ENCODE assay signal across 23 cellular contexts in the genomic region with DNA sequence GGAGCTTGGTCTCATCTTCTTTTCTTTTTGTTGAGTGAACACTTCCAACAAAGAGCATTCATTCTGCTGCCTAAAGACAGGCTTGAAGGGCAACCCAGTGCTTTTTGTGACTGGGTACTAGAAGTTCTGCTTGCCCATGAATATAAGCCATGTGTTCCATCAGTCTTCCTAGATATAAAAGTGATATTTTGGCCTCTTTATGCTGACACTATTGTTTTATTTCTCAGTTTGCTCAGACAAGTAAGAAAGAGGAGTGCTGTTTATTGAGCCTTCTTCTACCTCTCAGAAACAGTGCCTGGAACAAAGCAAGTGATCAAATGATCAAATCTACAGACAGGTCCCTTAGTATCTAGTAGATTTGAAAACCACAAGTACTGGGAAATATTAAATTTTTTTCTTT. TPM values are rescaled to one million over a fixed set of nuclear protein-coding genes. Genes with fewer than 3 reads are reported as not detected.
DNase-seq lines count a peak whose midpoint lies in the region; ATAC-seq and TF ChIP-seq lines count a peak whose summit lies in the region.
"Had no signal": no experiment of that assay in that cellular context is flagged by ENCODE, and none has a peak within 500 bp of the region (broad histone marks: within the 10 kb centered on the region; RNA-seq: fewer than 3 reads in every experiment).

No MANE protein-coding gene starts in this region.

- H3K9ac ChIP-seq in IMR-90 (ENCODE audit: low read depth, low read length) (no peak overlapping the region), neural progenitor cell (no peak overlapping the region)
- H3K9ac ChIP-seq: BLaER1 had no signal

- H2BK5ac ChIP-seq in IMR-90 (ENCODE audit: low read depth, low read length, poor library complexity, severe bottlenecking), result no peak overlapping the region

- H3K4ac ChIP-seq in IMR-90 (ENCODE audit: low read depth, low read length), result no peak overlapping the region

- H3K79me2 ChIP-seq in neural progenitor cell (ENCODE audit: low read depth), result peaks cover 5% of the 10 kb centered on the region

- no peaks in the 10 kb centered on the region for H3K27me3 ChIP-seq in CD4-positive, alpha-beta T cell (ENCODE audit: control insufficient read depth, insufficient read depth, low read length)
- H3K27me3 ChIP-seq in IMR-90 (ENCODE audit: control insufficient read depth, insufficient read depth, low read length) (peaks cover 25% of the 10 kb centered on the region), neural progenitor cell (peaks cover 21% of the 10 kb centered on the region)
- H3K27me3 ChIP-seq: BLaER1 had no signal

- peaks cover 10% of the 10 kb centered on the region for H3F3A ChIP-seq in neural progenitor cell (ENCODE audit: low read depth)

- no peak overlapping the region for H3K23ac ChIP-seq in IMR-90 (ENCODE audit: low read depth, low read length)

- no peak overlapping the region for H2BK120ac ChIP-seq in IMR-90 (ENCODE audit: low read depth, low read length)

- dilution Hi-C loops in IMR-90 (cut with HindIII; ENCODE audit: low sequenced_read_pairs, unreplicated experiment), result no loop called here

- H4K91ac ChIP-seq in IMR-90 (ENCODE audit: insufficient read depth, low read depth, low read length), result no peak overlapping the region

- H3K14ac ChIP-seq in IMR-90 (replicated peaks; ENCODE audit: low read depth, low read length), result no peak overlapping the region

- no peaks in the 10 kb centered on the region for H3K9me3 Mint-ChIP-seq in CD4-positive, alpha-beta T cell
- no peaks in the 10 kb centered on the region for H3K9me3 Mint-ChIP-seq in neural progenitor cell
- H3K9me3 Mint-ChIP-seq: CD14-positive monocyte; CD8-positive, alpha-beta T cell had no signal

- CTCF ChIA-PET in CD4-positive, alpha-beta T cell (lab: Charles Lee), result interaction anchor here (1.0 kb wide), 1 partner anchor 26 kb away, joined by 3 read pairs; no protein-coding TSS in a partner anchor
- CTCF ChIA-PET in IMR-90 (lab: Yijun Ruan, JAX), result no interaction called here

- H3K4me1 Mint-ChIP-seq in CD4-positive, alpha-beta T cell (ENCODE audit: low read depth), result peaks cover 25% of the 10 kb centered on the region
- peaks cover 8% of the 10 kb centered on the region for H3K4me1 Mint-ChIP-seq in neural progenitor cell

- no peak overlapping the region for H2BK15ac ChIP-seq in IMR-90 (ENCODE audit: low read depth, low read length)

- H3K4me1 ChIP-seq in IMR-90 (ENCODE audit: control insufficient read depth, insufficient read depth, low read length) (peaks cover 2% of the 10 kb centered on the region; the same call in 1 of the 2 replicates), neural progenitor cell (peaks cover 5% of the 10 kb centered on the region)
- H3K4me1 ChIP-seq: BE2C, Caco-2 had no signal

- H3K56ac ChIP-seq in IMR-90 (ENCODE audit: extremely low read depth, insufficient read depth, low read length), result no peak overlapping the region

- no peaks in the 10 kb centered on the region for H3K9me3 ChIP-seq in CD4-positive, alpha-beta T cell (ENCODE audit: control insufficient read depth, low read length)
- H3K9me3 ChIP-seq in IMR-90 (ENCODE audit: control insufficient read depth, insufficient read depth, low read length) (no peaks in the 10 kb centered on the region), neural progenitor cell (ENCODE audit: low read depth) (no peaks in the 10 kb centered on the region)
- H3K9me3 ChIP-seq: BE2C, BLaER1, Caco-2 had no signal

- in situ Hi-C loops in IMR-90 (cut with MboI; ENCODE audit: low sequenced_read_pairs), result no loop called here

- no peak overlapping the region for H2AK5ac ChIP-seq in IMR-90 (ENCODE audit: low read depth, low read length)

- H3K27ac Mint-ChIP-seq in CD4-positive, alpha-beta T cell, result no peak overlapping the region
- no peak overlapping the region for H3K27ac Mint-ChIP-seq in neural progenitor cell
- H3K27ac Mint-ChIP-seq: CD14-positive monocyte; CD4-positive, CD25-positive, alpha-beta regulatory T cell; CD8-positive, alpha-beta T cell had no signal

- BruUV-seq in IMR-90 (replicated peaks; lab: Mats Ljungman, UMichigan), result no TSS peak

- no peak for ATAC-seq in CD4-positive, alpha-beta T cell (ENCODE audit: poor library complexity)
- ATAC-seq in IMR-90 (ENCODE audit: low read depth), result no peak
- ATAC-seq: CD8-positive, alpha-beta T cell; GM12878 had no signal

- H3K79me1 ChIP-seq in IMR-90 (ENCODE audit: low read depth in 1 of 2, low read length in 2 of 2), result peaks cover 6 to 19% of the 10 kb centered on the region in 2 experiments; a peak in 3 of 4 replicates

- H3K4me2 ChIP-seq in IMR-90 (ENCODE audit: low read depth, low read length), result no peak overlapping the region
- peak overlapping the region; percentile 18 for H3K4me2 ChIP-seq in neural progenitor cell
- H3K4me2 ChIP-seq: BLaER1 had no signal

- no peaks in the 10 kb centered on the region for H3K9me1 ChIP-seq in IMR-90 (ENCODE audit: insufficient read depth, low read length)

- peaks cover 9% of the 10 kb centered on the region for H3K36me3 Mint-ChIP-seq in CD4-positive, alpha-beta T cell (ENCODE audit: low read depth)
- peaks cover under 1% of the 10 kb centered on the region for H3K36me3 Mint-ChIP-seq in neural progenitor cell

- no peak for TF ChIP-seq RAD21 in IMR-90 (IDR thresholded peaks at IDR 0.05; ENCODE audit: low read length)

- H3K4me3 Mint-ChIP-seq in CD4-positive, alpha-beta T cell, result peak overlapping the region; percentile 42
- H3K4me3 Mint-ChIP-seq in neural progenitor cell, result no peak overlapping the region
- H3K4me3 Mint-ChIP-seq: CD14-positive monocyte; CD8-positive, alpha-beta T cell had no signal

- intact Hi-C loops in CD4-positive, alpha-beta T cell (cut with DNase I, micrococcal nuclease), result loop anchor here in 1 of 2 experiments (10.0 kb wide), 1 partner anchor 420 kb away; a partner anchor contains a TSS
- intact Hi-C loops in IMR-90 (cut with micrococcal nuclease), result no loop called here

- POLR2A ChIA-PET in CD4-positive, alpha-beta T cell (lab: Charles Lee), result no interaction called here
- POLR2A ChIA-PET in IMR-90 (lab: Charles Lee; ENCODE audit: unreplicated experiment), result no interaction called here

- H3K4me3 ChIP-seq in IMR-90 (ENCODE audit: insufficient read depth, low read depth, low read length) (no peak overlapping the region), neural progenitor cell (no peak overlapping the region)
- H3K4me3 ChIP-seq: BLaER1, GM12878 had no signal

- H3K27me3 Mint-ChIP-seq in CD4-positive, alpha-beta T cell, result no peaks in the 10 kb centered on the region
- H3K27me3 Mint-ChIP-seq in neural progenitor cell (ENCODE audit: insufficient read depth, low read depth), result peaks cover 2% of the 10 kb centered on the region

- H3K18ac ChIP-seq in IMR-90 (ENCODE audit: low read depth, low read length), result no peak overlapping the region

- no peak overlapping the region for H4K5ac ChIP-seq in IMR-90 (ENCODE audit: low read depth, low read length)

- H4K20me1 ChIP-seq in IMR-90 (ENCODE audit: insufficient read depth, low read length), result no peaks in the 10 kb centered on the region
- no peaks in the 10 kb centered on the region for H4K20me1 ChIP-seq in neural progenitor cell (ENCODE audit: low read depth)
- H4K20me1 ChIP-seq: BLaER1 had no signal

- H3K27ac ChIP-seq in CD4-positive, alpha-beta T cell (ENCODE audit: low read depth, low read length), result no peak overlapping the region
- no peak overlapping the region for H3K27ac ChIP-seq in IMR-90 (ENCODE audit: insufficient read depth, low read length)
- H3K27ac ChIP-seq in neural progenitor cell, result no peak overlapping the region
- H3K27ac ChIP-seq: BLaER1 had no signal

- H2AK9ac ChIP-seq in IMR-90 (replicated peaks; ENCODE audit: low read depth, low read length, poor library complexity), result no peak overlapping the region

- H4K8ac ChIP-seq in IMR-90 (ENCODE audit: low read depth in 2 of 2, low read length in 2 of 2), result no peak overlapping the region

- no peak for DNase-seq in CD4-positive, alpha-beta T cell
- no peak for DNase-seq in IMR-90
- DNase-seq in neural progenitor cell (ENCODE audit: low spot score), result peak; percentile 21
- DNase-seq in NCI-H1436 (lab: John Stamatoyannopoulos, UW), result no peak
- DNase-seq in HPDE6-E6E7 (ENCODE audit: extremely low spot score), result no peak
- DNase-seq in DMS114 treated with DMSO at 0.1 percent for 48 hours (lab: John Stamatoyannopoulos, UW; ENCODE audit: unreplicated experiment), result no peak
- DNase-seq: 8988T; ACHN; BE2C; C1 segment of cervical spinal cord; Caco-2; Calu3; CD4-positive, CD25-positive, alpha-beta regulatory T cell; CD8-positive, alpha-beta T cell; DMS153; DMS53; DMS79; DND-41; EL; GDM1 had no signal

- TF ChIP-seq POLR2A in IMR-90 (IDR thresholded peaks at IDR 0.05; ENCODE audit: low read depth, low read length), result no peak

- H3K36me3 ChIP-seq in IMR-90 (ENCODE audit: control insufficient read depth, insufficient read depth, low read length) (no peaks in the 10 kb centered on the region), neural progenitor cell (no peaks in the 10 kb centered on the region)
- H3K36me3 ChIP-seq: BE2C had no signal

- H2BK20ac ChIP-seq in IMR-90 (ENCODE audit: low read depth, low read length), result no peak overlapping the region

- H2AFZ ChIP-seq in IMR-90 (replicated peaks; ENCODE audit: low read length, poor library complexity) (no peak overlapping the region), neural progenitor cell (replicated peaks) (no peak overlapping the region)

- TF ChIP-seq CTCF in CD4-positive, alpha-beta T cell (IDR thresholded peaks at IDR 0.05), result no peak
- TF ChIP-seq CTCF in IMR-90 (conservative IDR thresholded peaks at IDR 0.05; ENCODE audit: low read depth, low read length) (no peak), neural progenitor cell (IDR thresholded peaks at IDR 0.05) (no peak)

TF ChIP-seq in IMR-90, 13 proteins besides CTCF, POLR2A, EP300 and RAD21:
- TF ChIP-seq MAFK (IDR thresholded peaks at IDR 0.05; ENCODE audit: low read depth, low read length) (0 out of 2 replicates have a peak, but pooled peaks have one; percentile 6), CEBPB (IDR thresholded peaks at IDR 0.05; ENCODE audit: low read depth, low read length) (no peak)
TF ChIP-seq in IMR-90: peak in this region for 1.

RNA-seq across cellular contexts. Expression of a gene that starts 2.4 kb away (rescaled TPM):
- 10 to 100 TPM; 14.5 to 14.7 TPM for total RNA-seq in CD4-positive, alpha-beta T cell
- 4.7 and 4.8 TPM in 2 replicates for total RNA-seq in IMR-90 (2012; rRNA removed)
- polyA plus RNA-seq in IMR-90 (2012; rRNA removed), result 15.8 and 18.7 TPM in 2 replicates
- polyA plus RNA-seq in IMR-90 (2012; cell fraction: cytosol; rRNA removed), result 12.7 and 16.6 TPM in 2 replicates
- 7.9 and 10.7 TPM in 2 replicates for polyA plus RNA-seq in IMR-90 (2012; cell fraction: nucleus; rRNA removed; ENCODE audit: low replicate concordance)
- 4.5 and 6.0 TPM in 2 replicates for total RNA-seq in neural progenitor cell (ENCODE audit: low replicate concordance)
